Comparison of ENCODE assay signal across 8 cellular contexts in the genomic region with DNA sequence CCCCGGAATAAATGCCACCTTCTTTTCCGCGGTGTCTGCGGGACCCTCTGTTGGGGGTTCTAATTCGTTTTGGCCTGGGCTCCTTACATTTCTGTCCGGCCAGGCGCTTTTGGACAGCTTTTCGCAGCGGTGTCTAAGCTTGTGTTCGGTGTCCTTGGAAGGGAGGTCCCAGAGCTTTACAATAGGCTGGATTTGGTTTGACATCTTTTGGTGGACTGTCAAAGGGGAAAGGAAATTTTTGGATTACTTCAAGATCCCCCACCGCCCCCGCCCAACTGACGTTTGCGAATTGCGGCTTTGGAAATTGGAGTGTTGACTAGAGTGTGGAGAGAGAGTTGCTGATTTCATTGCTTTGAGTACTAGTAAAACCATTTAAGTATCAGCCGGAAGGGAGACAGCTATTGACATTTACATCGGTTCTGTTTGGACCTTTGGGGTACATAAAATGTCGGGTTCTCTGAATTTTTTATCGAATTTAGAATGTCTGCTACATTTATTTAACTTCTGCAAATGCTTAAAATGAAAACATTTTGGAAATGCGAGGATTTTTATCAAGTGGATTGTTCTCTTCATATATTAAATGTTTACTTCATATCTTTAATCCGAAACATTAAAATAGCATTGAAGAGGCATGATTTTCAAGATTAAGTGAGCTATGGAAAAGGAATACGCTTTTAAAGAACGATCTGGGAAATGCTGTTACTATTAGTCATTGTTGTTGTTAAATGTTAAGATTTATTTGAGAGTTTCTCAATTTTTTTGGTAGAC. TPM values are rescaled to one million over a fixed set of nuclear protein-coding genes. Genes with fewer than 3 reads are reported as not detected.
DNase-seq lines count a peak whose midpoint lies in the region; ATAC-seq, FAIRE-seq and TF ChIP-seq lines count a peak whose summit lies in the region.

No MANE protein-coding gene starts in this region.

- peaks cover 75% of the 10 kb centered on the region for H3K4me1 Mint-ChIP-seq in CD4-positive, alpha-beta T cell (ENCODE audit: low read depth)
- H3K4me1 Mint-ChIP-seq in nephron = peaks cover 29% of the 10 kb centered on the region

- H3K9ac ChIP-seq in Karpas-422 (ENCODE audit: low read length) = peak overlapping the region; percentile 89

- peak overlapping the region; percentile 96 for H3K4me3 Mint-ChIP-seq in CD4-positive, alpha-beta T cell
- H3K4me3 Mint-ChIP-seq in nephron = peak overlapping the region; percentile 85 to 89 (median 87)

- no peak for DNase-seq in CD4-positive, alpha-beta T cell
- DNase-seq in Karpas-422 (no peak), dorsolateral prefrontal cortex (peak in 6 of 10 donors; percentile 18 to 41 (median 29)), CD1c-positive myeloid dendritic cell (ENCODE audit: extremely low spot score) (no peak), urothelium cell line (ENCODE audit: low spot score) (no peak), GM13976 (ENCODE audit: low spot score) (no peak)
- DNase-seq in activated effector memory CD4-positive, alpha-beta T cell treated with Interleukin-2 at 50 U/mL for 16 hours = no peak

- H3K9me2 ChIP-seq in Karpas-422 (replicated peaks; ENCODE audit: insufficient read depth, low read length) = no peaks in the 10 kb centered on the region

- H3K4me3 ChIP-seq in Karpas-422 (ENCODE audit: low read length) (peak overlapping the region; percentile 69), dorsolateral prefrontal cortex (peak overlapping the region; percentile 45 to 90 (median 78))

- ATAC-seq in CD4-positive, alpha-beta T cell (ENCODE audit: poor library complexity) = no peak

- peaks cover 10% of the 10 kb centered on the region for H3K27me3 ChIP-seq in CD4-positive, alpha-beta T cell (ENCODE audit: control insufficient read depth, insufficient read depth, low read length)
- H3K27me3 ChIP-seq in Karpas-422 (ENCODE audit: low read length) (no peaks in the 10 kb centered on the region; the same call in 1 of the 2 replicates), dorsolateral prefrontal cortex (no peaks in the 10 kb centered on the region)

- CTCF ChIA-PET in CD4-positive, alpha-beta T cell (lab: Charles Lee) = interaction anchor here (0.9 to 7.0 kb wide), 4 partner anchors 13 to 344 kb away, joined by 3 to 52 read pairs (median 10); partner anchors contain the start of gene ANKHD1

- no peaks in the 10 kb centered on the region for H3K9me3 ChIP-seq in CD4-positive, alpha-beta T cell (ENCODE audit: control insufficient read depth, low read length)
- no peaks in the 10 kb centered on the region for H3K9me3 ChIP-seq in Karpas-422 (ENCODE audit: low read length)

- peak overlapping the region; percentile 100 for H3K27ac Mint-ChIP-seq in CD4-positive, alpha-beta T cell
- H3K27ac Mint-ChIP-seq in nephron = peak overlapping the region in 1 of 3 experiments; percentile 83

- intact Hi-C loops in CD4-positive, alpha-beta T cell (cut with DNase I, micrococcal nuclease) = loop anchor here (2.0 to 10.0 kb wide), 8 partner anchors 33 to 526 kb away; partner anchors contain the start of genes ANKHD1 (in 1 of the 2), CD14 (in 1 of the 2), CYSTM1 (in 1 of the 2) and PFDN1 (in 1 of the 2)
- intact Hi-C loops in dorsolateral prefrontal cortex (cut with DNase I) = loop anchor here in 1 of 2 donors (5.0 kb wide), 2 partner anchors 33 to 67 kb away; partner anchors contain the start of gene NRG2

- H3K27me3 Mint-ChIP-seq in CD4-positive, alpha-beta T cell = peaks cover 6% of the 10 kb centered on the region
- peaks cover 98% of the 10 kb centered on the region for H3K27me3 Mint-ChIP-seq in nephron (ENCODE audit: low read depth)

- H3K36me3 Mint-ChIP-seq in CD4-positive, alpha-beta T cell (ENCODE audit: low read depth) = peaks cover 22% of the 10 kb centered on the region
- no peaks in the 10 kb centered on the region for H3K36me3 Mint-ChIP-seq in nephron (ENCODE audit: low read depth)

- in situ Hi-C loops in GM13976 (cut with MboI; ENCODE audit: low sequenced_read_pairs, unreplicated experiment) = no loop called here

- H4K20me1 ChIP-seq in Karpas-422 (ENCODE audit: insufficient read depth, low read depth, low read length) = peaks cover 18% of the 10 kb centered on the region

- H3K36me3 ChIP-seq in Karpas-422 (ENCODE audit: insufficient read depth, low read length) = no peaks in the 10 kb centered on the region

- H3K4me1 ChIP-seq in Karpas-422 (ENCODE audit: low read length) = peaks cover 44% of the 10 kb centered on the region

- no peak overlapping the region for H3K27ac ChIP-seq in CD4-positive, alpha-beta T cell (ENCODE audit: low read depth, low read length)
- H3K27ac ChIP-seq in Karpas-422 (ENCODE audit: low read length) (no peak overlapping the region), dorsolateral prefrontal cortex (peak overlapping the region in 48 of 59 donors; percentile 19 to 100 (median 98))

- no peak for TF ChIP-seq CTCF in CD4-positive, alpha-beta T cell (IDR thresholded peaks at IDR 0.05)
- TF ChIP-seq CTCF in dorsolateral prefrontal cortex (IDR thresholded peaks at IDR 0.05 in 54 of 56, conservative IDR thresholded peaks at IDR 0.05 in 2 of 56; ENCODE audit: low read depth in 1 of 56, partially characterized antibody in 56 of 56) = no peak
- TF ChIP-seq CTCF in nephron (IDR thresholded peaks at IDR 0.05; ENCODE audit: unreplicated experiment in 3 of 3) = no peak
- TF ChIP-seq CTCF in GM13976 (IDR thresholded peaks at IDR 0.05; ENCODE audit: borderline replicate concordance, control extremely low read depth, extremely low read depth, insufficient read depth, missing control alignments) = no peak

- H2AFZ ChIP-seq in Karpas-422 (ENCODE audit: low read length) = no peak overlapping the region

- FAIRE-seq in urothelium cell line (lab: Jason Lieb, UNC) = no peak

- no peaks in the 10 kb centered on the region; the same call in 1 of the 2 replicates for H3K79me2 ChIP-seq in Karpas-422 (ENCODE audit: low read length)

- peak overlapping the region; percentile 93 for H3K4me2 ChIP-seq in Karpas-422 (ENCODE audit: low read depth, low read length, poor library complexity, severe bottlenecking)

- POLR2A ChIA-PET in CD4-positive, alpha-beta T cell (lab: Charles Lee) = interaction anchor here (1.5 to 5.0 kb wide), 5 partner anchors 9 to 1756 kb away, joined by 3 to 63 read pairs (median 4); partner anchors contain the start of gene CYSTM1

- H3K9me3 Mint-ChIP-seq in CD4-positive, alpha-beta T cell = no peaks in the 10 kb centered on the region
- no peaks in the 10 kb centered on the region for H3K9me3 Mint-ChIP-seq in nephron

RNA-seq across cellular contexts. Expression of gene PURA, which starts 4.7 kb away (rescaled TPM):
- 1 to 10 TPM; 7.0 to 7.9 TPM for total RNA-seq in CD4-positive, alpha-beta T cell
- 5.5 and 7.2 TPM in 2 replicates for total RNA-seq in Karpas-422 (2014; rRNA removed; shearing (Covaris generic); ENCODE audit: low replicate concordance)
- 100 to 1,000 TPM in 10 of 120 experiments, 10 to 100 TPM in 110; 69.0 to 107 (median 89.1) TPM for total RNA-seq in dorsolateral prefrontal cortex

RNA-seq across cellular contexts. Expression of gene IGIP, which starts 16.5 kb away (rescaled TPM):
- total RNA-seq in CD4-positive, alpha-beta T cell = 1 to 10 TPM; 1.5 TPM
- 2.5 and 3.9 TPM in 2 replicates for total RNA-seq in Karpas-422 (2014; rRNA removed; shearing (Covaris generic); ENCODE audit: low replicate concordance)
- 10 to 100 TPM; 44.5 to 79.9 (median 61.8) TPM for total RNA-seq in dorsolateral prefrontal cortex

Comparison
In these comparisons a context has a peak if more than half of its experiments do, and no peak if none do; other contexts are left out.
1. DNase-seq: peak in dorsolateral prefrontal cortex (6 of 10); none in CD4-positive, alpha-beta T cell (0 of 10), Karpas-422 (single experiment), CD1c-positive myeloid dendritic cell (single experiment), urothelium cell line (single experiment), GM13976 (single experiment) and activated effector memory CD4-positive, alpha-beta T cell treated with Interleukin-2 at 50 U/mL for 16 hours (single experiment).
2. H3K27ac ChIP-seq: peak in dorsolateral prefrontal cortex (48 of 59); none in CD4-positive, alpha-beta T cell (single experiment) and Karpas-422 (single experiment).